Comparison of ENCODE assay signal across 8 cellular contexts in the genomic region with DNA sequence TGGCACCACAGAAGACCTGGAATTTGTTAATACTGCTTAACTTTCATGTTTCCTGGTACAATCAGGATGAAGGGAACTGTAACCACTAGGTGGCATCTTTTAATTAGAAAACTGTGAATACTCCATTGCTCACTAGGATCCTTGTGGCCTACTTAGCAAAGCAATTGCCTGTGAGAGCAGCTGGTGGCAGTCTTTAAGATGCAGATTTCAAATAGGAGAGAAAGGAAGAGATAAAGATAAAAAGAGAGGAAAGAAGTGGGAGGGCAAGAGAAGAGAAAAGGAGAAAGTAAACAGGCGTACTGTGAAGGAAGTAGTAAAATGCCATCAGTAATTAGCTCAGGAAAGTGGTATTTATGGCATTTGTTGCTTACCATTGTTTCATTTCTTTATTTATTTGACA.
DNase-seq lines count a peak whose midpoint lies in the region; ATAC-seq, FAIRE-seq and TF ChIP-seq lines count a peak whose summit lies in the region.

No MANE protein-coding gene starts in this region.

- H3K27ac ChIP-seq in K562 (ENCODE audit: extremely low read depth, low read depth, low read length) (no peak overlapping the region), iPS-20b (ENCODE audit: low read length) (peak overlapping the region; percentile 73), smooth muscle cell (ENCODE audit: low read depth) (peak overlapping the region; percentile 17)

- CTCF ChIA-PET in K562 (lab: Yijun Ruan, JAX; ENCODE audit: low intra/inter-chr PET ratio) = interaction anchor here (0.6 kb wide), 1 partner anchor 882 kb away, joined by 4 read pairs; no protein-coding TSS in a partner anchor

- TF ChIP-seq EP300 in K562 (IDR thresholded peaks at IDR 0.05; ENCODE audit: low read length) = no peak

- H3K9me1 ChIP-seq in K562 (ENCODE audit: control insufficient read depth, insufficient read depth, low read length) = no peaks in the 10 kb centered on the region

- 57% methylated on average over 1 of the region's 1 CpG for whole genome bisulfite sequencing in K562 (ENCODE audit: insufficient coverage, low coverage, missing lambda C conversion rate)
- 0% methylated on average over 1 of the region's 1 CpG for WGBS in smooth muscle cell (ENCODE audit: low lambda C conversion rate)

- POLR2A ChIA-PET in K562 (lab: Yijun Ruan, JAX) = no interaction called here

- H3K4me3 ChIP-seq in K562 (no peak overlapping the region), iPS-20b (ENCODE audit: low read length) (peak overlapping the region; percentile 28; the same call in 1 of the 2 replicates), smooth muscle cell (no peak overlapping the region)

- DNase-seq in DMS153 (lab: John Stamatoyannopoulos, UW) = peak; percentile 68
- DNase-seq in NCI-H526 (lab: John Stamatoyannopoulos, UW) = peak; percentile 61 to 83
- DNase-seq in K562 (ENCODE audit: extremely low read depth in 1 of 4, low spot score in 3 of 4) = peak; percentile 19 to 53 (median 32)
- DNase-seq in smooth muscle cell (lab: John Stamatoyannopoulos, UW; ENCODE audit: unreplicated experiment) = no peak

- no peak for TF ChIP-seq POLR2A in K562 (conservative IDR thresholded peaks at IDR 0.05)

- in situ Hi-C loops in K562 (cut with MboI) = loop anchor here (10.0 kb wide), 1 partner anchor 891 kb away; no protein-coding TSS in a partner anchor

- H3K27me3 ChIP-seq in K562 (ENCODE audit: control insufficient read depth in 2 of 2, insufficient read depth in 2 of 2, low read length in 2 of 2) (no peaks in the 10 kb centered on the region), iPS-20b (ENCODE audit: insufficient read depth, low read length) (no peaks in the 10 kb centered on the region), smooth muscle cell (ENCODE audit: low read depth) (no peaks in the 10 kb centered on the region)

- H3K4me2 ChIP-seq in K562 (ENCODE audit: insufficient read depth, low read length) (no peak overlapping the region), smooth muscle cell (peak overlapping the region; percentile 27)

- H3K36me3 ChIP-seq in K562 (ENCODE audit: control insufficient read depth, insufficient read depth, low read length) (no peaks in the 10 kb centered on the region), iPS-20b (ENCODE audit: insufficient read depth, low read depth, low read length) (no peaks in the 10 kb centered on the region), smooth muscle cell (ENCODE audit: low read depth) (no peaks in the 10 kb centered on the region)

- peak; percentile 91 for FAIRE-seq in K562 (lab: Jason Lieb, UNC)

- 0 out of 2 replicates have a peak, but pooled peaks cover 3% of the 10 kb centered on the region for H4K20me1 ChIP-seq in K562 (replicated peaks; ENCODE audit: control insufficient read depth, insufficient read depth, low read length)
- H4K20me1 ChIP-seq in smooth muscle cell (ENCODE audit: low read depth) = no peaks in the 10 kb centered on the region

- H3K4me1 ChIP-seq in K562 (replicated peaks in 1 of 2; ENCODE audit: control insufficient read depth in 2 of 2, insufficient read depth in 2 of 2, low read length in 2 of 2) = no peaks in the 10 kb centered on the region; a peak in 1 of 5 replicates
- H3K4me1 ChIP-seq in iPS-20b (ENCODE audit: insufficient read depth, low read length) = peaks cover 42% of the 10 kb centered on the region
- H3K4me1 ChIP-seq in smooth muscle cell (ENCODE audit: low read depth) = peaks cover 36% of the 10 kb centered on the region

- no peaks in the 10 kb centered on the region for H3K9me3 ChIP-seq in K562 (replicated peaks; ENCODE audit: control insufficient read depth, insufficient read depth, low read depth, low read length)
- H3K9me3 ChIP-seq in iPS-20b (ENCODE audit: insufficient read depth, low read depth, low read length) = no peaks in the 10 kb centered on the region; the same call in 1 of the 2 replicates
- H3K9me3 ChIP-seq in smooth muscle cell (replicated peaks; ENCODE audit: low read depth) = no peaks in the 10 kb centered on the region

- peaks cover 3% of the 10 kb centered on the region for H3F3A ChIP-seq in smooth muscle cell (ENCODE audit: low read depth)

- no TSS peak for BruUV-seq in K562 (replicated peaks; lab: Mats Ljungman, UMichigan)

- TF ChIP-seq CTCF in K562 (IDR thresholded peaks at IDR 0.05 in 2 of 3, conservative IDR thresholded peaks at IDR 0.05 in 1 of 3; ENCODE audit: insufficient read depth in 2 of 3, low read depth in 1 of 3, low read length in 3 of 3) (peak; percentile 58 to 67 (median 63)), smooth muscle cell (IDR thresholded peaks at IDR 0.05; ENCODE audit: borderline replicate concordance, insufficient read depth, poor library complexity, severe bottlenecking) (peak; percentile 71)

- no peak overlapping the region for H2AFZ ChIP-seq in K562 (ENCODE audit: low read depth, low read length)
- H2AFZ ChIP-seq in smooth muscle cell (ENCODE audit: low read depth) = no peak overlapping the region

- peak; percentile 55 to 73 for TF ChIP-seq RAD21 in K562 (CRISPR knock-in tag; conservative IDR thresholded peaks at IDR 0.05 in 1 of 2, IDR thresholded peaks at IDR 0.05 in 1 of 2)

- ATAC-seq in HG03432 (IDR thresholded peaks at IDR 0.05; ENCODE audit: unreplicated experiment) = peak; percentile 68
- ATAC-seq in K562 = peak; percentile 89
- no peak for ATAC-seq in GM21360 (IDR thresholded peaks at IDR 0.05; ENCODE audit: unreplicated experiment)
- no peak for ATAC-seq in GM21825 (IDR thresholded peaks at IDR 0.05; ENCODE audit: unreplicated experiment)

- H3K79me2 ChIP-seq in K562 (ENCODE audit: control insufficient read depth, insufficient read depth, low read length) = no peaks in the 10 kb centered on the region
- no peaks in the 10 kb centered on the region for H3K79me2 ChIP-seq in smooth muscle cell (ENCODE audit: low read depth)

- H3K9ac ChIP-seq in K562 (ENCODE audit: insufficient read depth in 1 of 2, low read depth in 2 of 2, low read length in 2 of 2) (no peak overlapping the region), iPS-20b (ENCODE audit: low read depth, low read length) (peak overlapping the region; percentile 19; the same call in 1 of the 2 replicates), smooth muscle cell (ENCODE audit: low read depth) (no peak overlapping the region)

- intact Hi-C loops in K562 (cut with micrococcal nuclease) = no loop called here

TF ChIP-seq in K562, 482 proteins besides CTCF, POLR2A, EP300 and RAD21 (continues in another document):
- TF ChIP-seq, protein P1, sequence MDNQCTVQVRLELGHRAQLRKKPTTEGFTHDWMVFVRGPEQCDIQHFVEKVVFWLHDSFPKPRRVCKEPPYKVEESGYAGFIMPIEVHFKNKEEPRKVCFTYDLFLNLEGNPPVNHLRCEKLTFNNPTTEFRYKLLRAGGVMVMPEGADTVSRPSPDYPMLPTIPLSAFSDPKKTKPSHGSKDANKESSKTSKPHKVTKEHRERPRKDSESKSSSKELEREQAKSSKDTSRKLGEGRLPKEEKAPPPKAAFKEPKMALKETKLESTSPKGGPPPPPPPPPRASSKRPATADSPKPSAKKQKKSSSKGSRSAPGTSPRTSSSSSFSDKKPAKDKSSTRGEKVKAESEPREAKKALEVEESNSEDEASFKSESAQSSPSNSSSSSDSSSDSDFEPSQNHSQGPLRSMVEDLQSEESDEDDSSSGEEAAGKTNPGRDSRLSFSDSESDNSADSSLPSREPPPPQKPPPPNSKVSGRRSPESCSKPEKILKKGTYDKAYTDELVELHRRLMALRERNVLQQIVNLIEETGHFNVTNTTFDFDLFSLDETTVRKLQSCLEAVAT (IDR thresholded peaks at IDR 0.05) = no peak
- TF ChIP-seq ZNF584 (CRISPR knock-in tag; IDR thresholded peaks at IDR 0.05; ENCODE audit: low read depth) = no peak
- TF ChIP-seq, protein P2, sequence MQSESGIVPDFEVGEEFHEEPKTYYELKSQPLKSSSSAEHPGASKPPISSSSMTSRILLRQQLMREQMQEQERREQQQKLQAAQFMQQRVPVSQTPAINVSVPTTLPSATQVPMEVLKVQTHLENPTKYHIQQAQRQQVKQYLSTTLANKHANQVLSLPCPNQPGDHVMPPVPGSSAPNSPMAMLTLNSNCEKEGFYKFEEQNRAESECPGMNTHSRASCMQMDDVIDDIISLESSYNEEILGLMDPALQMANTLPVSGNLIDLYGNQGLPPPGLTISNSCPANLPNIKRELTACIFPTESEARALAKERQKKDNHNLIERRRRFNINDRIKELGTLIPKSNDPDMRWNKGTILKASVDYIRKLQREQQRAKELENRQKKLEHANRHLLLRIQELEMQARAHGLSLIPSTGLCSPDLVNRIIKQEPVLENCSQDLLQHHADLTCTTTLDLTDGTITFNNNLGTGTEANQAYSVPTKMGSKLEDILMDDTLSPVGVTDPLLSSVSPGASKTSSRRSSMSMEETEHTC (IDR thresholded peaks at IDR 0.05) = no peak
- TF ChIP-seq KAT7 (CRISPR knock-in tag; IDR thresholded peaks at IDR 0.05; ENCODE audit: borderline replicate concordance) = no peak
- TF ChIP-seq SMC3 (conservative IDR thresholded peaks at IDR 0.05; ENCODE audit: insufficient read depth, low read depth, low read length) = 0 out of 2 replicates have a peak, but pooled peaks have one; percentile 23
- no peak for TF ChIP-seq JUN (IDR thresholded peaks at IDR 0.05; ENCODE audit: borderline replicate concordance, low read depth, low read length)
- TF ChIP-seq JUN (CRISPR knock-in tag; IDR thresholded peaks at IDR 0.05; ENCODE audit: borderline replicate concordance) = no peak
- TF ChIP-seq EP400 (IDR thresholded peaks at IDR 0.05) = no peak
- TF ChIP-seq, protein P3, sequence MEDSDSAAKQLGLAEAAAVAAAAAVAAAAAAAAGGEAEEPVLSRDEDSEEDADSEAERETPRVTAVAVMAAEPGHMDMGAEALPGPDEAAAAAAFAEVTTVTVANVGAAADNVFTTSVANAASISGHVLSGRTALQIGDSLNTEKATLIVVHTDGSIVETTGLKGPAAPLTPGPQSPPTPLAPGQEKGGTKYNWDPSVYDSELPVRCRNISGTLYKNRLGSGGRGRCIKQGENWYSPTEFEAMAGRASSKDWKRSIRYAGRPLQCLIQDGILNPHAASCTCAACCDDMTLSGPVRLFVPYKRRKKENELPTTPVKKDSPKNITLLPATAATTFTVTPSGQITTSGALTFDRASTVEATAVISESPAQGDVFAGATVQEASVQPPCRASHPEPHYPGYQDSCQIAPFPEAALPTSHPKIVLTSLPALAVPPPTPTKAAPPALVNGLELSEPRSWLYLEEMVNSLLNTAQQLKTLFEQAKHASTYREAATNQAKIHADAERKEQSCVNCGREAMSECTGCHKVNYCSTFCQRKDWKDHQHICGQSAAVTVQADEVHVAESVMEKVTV (CRISPR knock-in tag; IDR thresholded peaks at IDR 0.05) = peak; percentile 29; the same call in 1 of the 2 replicates
- TF ChIP-seq LARP7 (IDR thresholded peaks at IDR 0.05) = no peak

Comparison
In these comparisons a context has a peak if more than half of its experiments do, and no peak if none do; other contexts are left out.
1. ATAC-seq: peak in HG03432 (single experiment) and K562 (single experiment); none in GM21360 (single experiment) and GM21825 (single experiment).